ENCODE assay signal across 1 cellular context in genomic region chr14:71371711-71372396, GRCh38.
TF ChIP-seq lines count a peak whose summit lies in the region.

No MANE protein-coding gene starts in this region.

TF ChIP-seq in SK-N-SH, 30 proteins besides CTCF, POLR2A, EP300 and RAD21 (continued from another document):
- TF ChIP-seq, protein P1, sequence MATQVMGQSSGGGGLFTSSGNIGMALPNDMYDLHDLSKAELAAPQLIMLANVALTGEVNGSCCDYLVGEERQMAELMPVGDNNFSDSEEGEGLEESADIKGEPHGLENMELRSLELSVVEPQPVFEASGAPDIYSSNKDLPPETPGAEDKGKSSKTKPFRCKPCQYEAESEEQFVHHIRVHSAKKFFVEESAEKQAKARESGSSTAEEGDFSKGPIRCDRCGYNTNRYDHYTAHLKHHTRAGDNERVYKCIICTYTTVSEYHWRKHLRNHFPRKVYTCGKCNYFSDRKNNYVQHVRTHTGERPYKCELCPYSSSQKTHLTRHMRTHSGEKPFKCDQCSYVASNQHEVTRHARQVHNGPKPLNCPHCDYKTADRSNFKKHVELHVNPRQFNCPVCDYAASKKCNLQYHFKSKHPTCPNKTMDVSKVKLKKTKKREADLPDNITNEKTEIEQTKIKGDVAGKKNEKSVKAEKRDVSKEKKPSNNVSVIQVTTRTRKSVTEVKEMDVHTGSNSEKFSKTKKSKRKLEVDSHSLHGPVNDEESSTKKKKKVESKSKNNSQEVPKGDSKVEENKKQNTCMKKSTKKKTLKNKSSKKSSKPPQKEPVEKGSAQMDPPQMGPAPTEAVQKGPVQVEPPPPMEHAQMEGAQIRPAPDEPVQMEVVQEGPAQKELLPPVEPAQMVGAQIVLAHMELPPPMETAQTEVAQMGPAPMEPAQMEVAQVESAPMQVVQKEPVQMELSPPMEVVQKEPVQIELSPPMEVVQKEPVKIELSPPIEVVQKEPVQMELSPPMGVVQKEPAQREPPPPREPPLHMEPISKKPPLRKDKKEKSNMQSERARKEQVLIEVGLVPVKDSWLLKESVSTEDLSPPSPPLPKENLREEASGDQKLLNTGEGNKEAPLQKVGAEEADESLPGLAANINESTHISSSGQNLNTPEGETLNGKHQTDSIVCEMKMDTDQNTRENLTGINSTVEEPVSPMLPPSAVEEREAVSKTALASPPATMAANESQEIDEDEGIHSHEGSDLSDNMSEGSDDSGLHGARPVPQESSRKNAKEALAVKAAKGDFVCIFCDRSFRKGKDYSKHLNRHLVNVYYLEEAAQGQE (IDR thresholded peaks at IDR 0.05; ENCODE audit: low read depth, low read length) = no peak
- TF ChIP-seq TAF1 (IDR thresholded peaks at IDR 0.05; ENCODE audit: borderline replicate concordance, low read depth, low read length) (no peak), TEAD4 (IDR thresholded peaks at IDR 0.05; ENCODE audit: borderline replicate concordance, insufficient read depth) (no peak), MEF2A (IDR thresholded peaks at IDR 0.05; ENCODE audit: borderline replicate concordance, low read depth) (no peak), MAX (IDR thresholded peaks at IDR 0.05; ENCODE audit: low read depth) (no peak), SMC3 (IDR thresholded peaks at IDR 0.05; ENCODE audit: low read depth, low read length) (no peak), GABPA (IDR thresholded peaks at IDR 0.05; ENCODE audit: low read depth) (no peak), NRF1 (IDR thresholded peaks at IDR 0.05; ENCODE audit: low read depth, low read length) (no peak), FOSL2 (IDR thresholded peaks at IDR 0.05; ENCODE audit: borderline replicate concordance, low read depth) (peak; percentile 62; the same call in 1 of the 2 replicates), ELF1 (IDR thresholded peaks at IDR 0.05) (no peak), TCF12 (IDR thresholded peaks at IDR 0.05) (peak; percentile 61), FOXM1 (IDR thresholded peaks at IDR 0.05; ENCODE audit: low read depth) (no peak), MXI1 (IDR thresholded peaks at IDR 0.05; ENCODE audit: low read depth, low read length) (no peak), NFIC (IDR thresholded peaks at IDR 0.05; ENCODE audit: borderline replicate concordance) (peak; percentile 25; the same call in 1 of the 2 replicates), RCOR1 (IDR thresholded peaks at IDR 0.05; ENCODE audit: low read length) (no peak), JUND (IDR thresholded peaks at IDR 0.05) (peak; percentile 37; the same call in 1 of the 2 replicates)
- TF ChIP-seq, protein P2, sequence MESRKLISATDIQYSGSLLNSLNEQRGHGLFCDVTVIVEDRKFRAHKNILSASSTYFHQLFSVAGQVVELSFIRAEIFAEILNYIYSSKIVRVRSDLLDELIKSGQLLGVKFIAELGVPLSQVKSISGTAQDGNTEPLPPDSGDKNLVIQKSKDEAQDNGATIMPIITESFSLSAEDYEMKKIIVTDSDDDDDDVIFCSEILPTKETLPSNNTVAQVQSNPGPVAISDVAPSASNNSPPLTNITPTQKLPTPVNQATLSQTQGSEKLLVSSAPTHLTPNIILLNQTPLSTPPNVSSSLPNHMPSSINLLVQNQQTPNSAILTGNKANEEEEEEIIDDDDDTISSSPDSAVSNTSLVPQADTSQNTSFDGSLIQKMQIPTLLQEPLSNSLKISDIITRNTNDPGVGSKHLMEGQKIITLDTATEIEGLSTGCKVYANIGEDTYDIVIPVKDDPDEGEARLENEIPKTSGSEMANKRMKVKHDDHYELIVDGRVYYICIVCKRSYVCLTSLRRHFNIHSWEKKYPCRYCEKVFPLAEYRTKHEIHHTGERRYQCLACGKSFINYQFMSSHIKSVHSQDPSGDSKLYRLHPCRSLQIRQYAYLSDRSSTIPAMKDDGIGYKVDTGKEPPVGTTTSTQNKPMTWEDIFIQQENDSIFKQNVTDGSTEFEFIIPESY (IDR thresholded peaks at IDR 0.05; ENCODE audit: borderline replicate concordance, low read depth) = no peak
- TF ChIP-seq, protein P3, sequence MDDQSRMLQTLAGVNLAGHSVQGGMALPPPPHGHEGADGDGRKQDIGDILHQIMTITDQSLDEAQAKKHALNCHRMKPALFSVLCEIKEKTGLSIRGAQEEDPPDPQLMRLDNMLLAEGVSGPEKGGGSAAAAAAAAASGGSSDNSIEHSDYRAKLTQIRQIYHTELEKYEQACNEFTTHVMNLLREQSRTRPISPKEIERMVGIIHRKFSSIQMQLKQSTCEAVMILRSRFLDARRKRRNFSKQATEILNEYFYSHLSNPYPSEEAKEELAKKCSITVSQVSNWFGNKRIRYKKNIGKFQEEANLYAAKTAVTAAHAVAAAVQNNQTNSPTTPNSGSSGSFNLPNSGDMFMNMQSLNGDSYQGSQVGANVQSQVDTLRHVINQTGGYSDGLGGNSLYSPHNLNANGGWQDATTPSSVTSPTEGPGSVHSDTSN (IDR thresholded peaks at IDR 0.05) = peak; percentile 64
